In genomic region chr2:65130440-65131175, GRCh38 we compare ENCODE assay signal across 8 cellular contexts. TPM values are rescaled to one million over a fixed set of nuclear protein-coding genes. Genes with fewer than 3 reads are reported as not detected.
A peak's percentile ranks its signal among the peaks of the same experiment; 100 is the strongest.
DNase-seq lines count a peak whose midpoint lies in the region; ATAC-seq and TF ChIP-seq lines count a peak whose summit lies in the region.

No MANE protein-coding gene starts in this region.

- peak overlapping the region; percentile 80 for H3K4me3 ChIP-seq in OCI-LY1 (ENCODE audit: low read depth, low read length, poor library complexity, severe bottlenecking)
- peak overlapping the region; percentile 46 for H3K4me3 ChIP-seq in colonic mucosa
- H3K4me3 ChIP-seq in mononuclear cell (ENCODE audit: low read length): peak overlapping the region; percentile 60

- ATAC-seq in GM18508 (IDR thresholded peaks at IDR 0.05; ENCODE audit: insufficient read depth, unreplicated experiment): peak; percentile 15
- ATAC-seq in HG02938 (IDR thresholded peaks at IDR 0.05; ENCODE audit: unreplicated experiment): peak; percentile 25

- intact Hi-C loops in colonic mucosa (cut with DNase I): no loop called here

- H3K79me2 ChIP-seq in OCI-LY1 (ENCODE audit: insufficient read depth, low read length): peaks cover 40% of the 10 kb centered on the region

- H2AFZ ChIP-seq in OCI-LY1 (ENCODE audit: low read length): no peak overlapping the region

- H3K9me3 ChIP-seq in OCI-LY1 (ENCODE audit: low read length) (no peaks in the 10 kb centered on the region), colonic mucosa (no peaks in the 10 kb centered on the region), mononuclear cell (ENCODE audit: low read depth, low read length) (no peaks in the 10 kb centered on the region)

- no peaks in the 10 kb centered on the region for H4K20me1 ChIP-seq in OCI-LY1 (ENCODE audit: insufficient read depth, low read length)

- peak overlapping the region; percentile 85 for H3K4me2 ChIP-seq in OCI-LY1 (ENCODE audit: low read length)

- H3K27me3 ChIP-seq in OCI-LY1 (ENCODE audit: insufficient read depth, low read length) (no peaks in the 10 kb centered on the region), colonic mucosa (no peaks in the 10 kb centered on the region), mononuclear cell (ENCODE audit: insufficient read depth, low read length) (no peaks in the 10 kb centered on the region)

- H3K36me3 ChIP-seq in OCI-LY1 (ENCODE audit: insufficient read depth, low read length) (no peaks in the 10 kb centered on the region), colonic mucosa (no peaks in the 10 kb centered on the region)

- H3F3A ChIP-seq in OCI-LY1 (ENCODE audit: insufficient read depth, low read length): no peaks in the 10 kb centered on the region

- H3K27ac ChIP-seq in 22Rv1: peak overlapping the region; percentile 85
- H3K27ac ChIP-seq in OCI-LY1 (ENCODE audit: low read depth, low read length, poor library complexity, severe bottlenecking): no peak overlapping the region
- H3K27ac ChIP-seq in colonic mucosa: peak overlapping the region; percentile 83

- DNase-seq in colonic mucosa (no peak), NCI-H2227 (lab: John Stamatoyannopoulos, UW; ENCODE audit: unreplicated experiment) (no peak), T1000 (lab: John Stamatoyannopoulos, UW) (no peak)

- peak overlapping the region; percentile 63 for H3K9ac ChIP-seq in OCI-LY1 (ENCODE audit: low read length)
- peak overlapping the region; percentile 77 to 80 for H3K9ac ChIP-seq in colonic mucosa (ENCODE audit: low read depth in 2 of 2, low read length in 2 of 2)

- no peaks in the 10 kb centered on the region for H3K9me2 ChIP-seq in OCI-LY1 (ENCODE audit: low read depth, low read length)

- TF ChIP-seq CTCF in 22Rv1 (IDR thresholded peaks at IDR 0.05): peak; percentile 28
- no peak; the same call in none of the 2 replicates for TF ChIP-seq CTCF in OCI-LY1 (IDR thresholded peaks at IDR 0.05; ENCODE audit: low read length)
- no peak for TF ChIP-seq CTCF in colonic mucosa (IDR thresholded peaks at IDR 0.05)

- H3K4me1 ChIP-seq in OCI-LY1 (ENCODE audit: insufficient read depth, low read length, severe bottlenecking) (peaks cover 39% of the 10 kb centered on the region), colonic mucosa (no peaks in the 10 kb centered on the region), mononuclear cell (ENCODE audit: insufficient read depth, low read length) (peaks cover 35% of the 10 kb centered on the region)

RNA-seq across cellular contexts. Expression of gene RAB1A, which starts 0.7 kb away (rescaled TPM):
- total RNA-seq in colonic mucosa (100 to 1,000 TPM; 187 to 212 TPM), mononuclear cell (81.9 TPM)
